In genomic region chr7:121411597-121411979, GRCh38 we compare ENCODE assay signal across 14 cellular contexts. TPM values are rescaled to one million over a fixed set of nuclear protein-coding genes. Genes with fewer than 3 reads are reported as not detected.
A peak's percentile ranks its signal among the peaks of the same experiment; 100 is the strongest.
DNase-seq lines count a peak whose midpoint lies in the region; ATAC-seq and TF ChIP-seq lines count a peak whose summit lies in the region.
"Had no signal": no experiment of that assay in that cellular context is flagged by ENCODE, and none has a peak within 500 bp of the region (broad histone marks: within the 10 kb centered on the region; RNA-seq: fewer than 3 reads in every experiment).

No MANE protein-coding gene starts in this region.

- H3K79me2 ChIP-seq in SK-N-SH (ENCODE audit: insufficient read depth): no peaks in the 10 kb centered on the region

- H3K9ac ChIP-seq in SK-N-SH: no peak overlapping the region
- H3K9ac ChIP-seq: GM23248 had no signal

- POLR2A ChIA-PET in SK-N-SH (lab: Yijun Ruan, JAX): no interaction called here

- DNase-seq in SK-N-SH: peak; percentile 28
- no peak for DNase-seq in activated CD4-positive, CD25-positive, alpha-beta regulatory T cell (lab: John Stamatoyannopoulos, UW)
- no peak for DNase-seq in central memory CD4-positive, alpha-beta T cell
- DNase-seq: C1 segment of cervical spinal cord; Caco-2; CD4-positive, alpha-beta memory T cell; DMS153; DND-41; GM23248; H9; HFFc6 had no signal

- H3K27ac ChIP-seq in SK-N-SH (ENCODE audit: low read depth in 2 of 2, low read length in 1 of 2): no peak overlapping the region
- H3K27ac ChIP-seq: GM23248 had no signal

- H4K20me1 ChIP-seq in SK-N-SH (ENCODE audit: insufficient read depth): no peaks in the 10 kb centered on the region

- 17% methylated on average over 3 of the region's 3 CpGs for WGBS in SK-N-SH (ENCODE audit: low lambda C conversion rate)

- H3K9me3 ChIP-seq in SK-N-SH: no peaks in the 10 kb centered on the region
- H3K9me3 ChIP-seq: Caco-2 had no signal

- no peaks in the 10 kb centered on the region for H3K9me3 Mint-ChIP-seq in stimulated activated memory B cell treated with anti-CD40 and anti-IgM and Interleukin-4, amounts not matched to agents 10 μg/mL and 1 μg/mL and 100 μg/mL, for 72 hours
- H3K9me3 Mint-ChIP-seq: HFFc6 had no signal

- H2AFZ ChIP-seq in SK-N-SH (ENCODE audit: low read depth): no peak overlapping the region
- H2AFZ ChIP-seq: GM23248 had no signal

- H3K9me2 ChIP-seq in SK-N-SH: no peaks in the 10 kb centered on the region

- H3K4me1 ChIP-seq in SK-N-SH (ENCODE audit: control insufficient read depth in 1 of 2, insufficient read depth in 2 of 2, low read depth in 1 of 2, low read length in 1 of 2): 0 out of 4 replicates have a peak, but pooled peaks cover 0 to 2% of the 10 kb centered on the region in 2 experiments

- no peak for TF ChIP-seq RAD21 in SK-N-SH (IDR thresholded peaks at IDR 0.05; ENCODE audit: low read length)

- CTCF ChIA-PET in SK-N-SH (lab: Yijun Ruan, JAX): interaction anchor here (2.8 kb wide), 1 partner anchor 15 kb away, joined by 19 read pairs; the partner anchor contains the start of gene FAM3C

- no peak for TF ChIP-seq CTCF in SK-N-SH (IDR thresholded peaks at IDR 0.05)

- peaks cover 17% of the 10 kb centered on the region for H3K4me1 Mint-ChIP-seq in stimulated activated memory B cell treated with anti-CD40 and anti-IgM and Interleukin-4, amounts not matched to agents 10 μg/mL and 1 μg/mL and 100 μg/mL, for 72 hours

- H3K4me3 Mint-ChIP-seq in stimulated activated memory B cell treated with anti-CD40 and anti-IgM and Interleukin-4, amounts not matched to agents 10 μg/mL and 1 μg/mL and 100 μg/mL, for 72 hours: no peak overlapping the region
- H3K4me3 Mint-ChIP-seq: CD4-positive, alpha-beta memory T cell; H9; HFFc6 had no signal

- TF ChIP-seq EP300 in SK-N-SH (IDR thresholded peaks at IDR 0.05; ENCODE audit: borderline replicate concordance in 1 of 2, low read depth in 1 of 2, low read length in 1 of 2): 0 out of 4 replicates have a peak, but pooled peaks of 1 of the 2 experiments have one; percentile 27

- peak overlapping the region; percentile 64 for H3K27ac Mint-ChIP-seq in stimulated activated memory B cell treated with anti-CD40 and anti-IgM and Interleukin-4, amounts not matched to agents 10 μg/mL and 1 μg/mL and 100 μg/mL, for 72 hours
- H3K27ac Mint-ChIP-seq: CD4-positive, alpha-beta memory T cell; H9; HFFc6 had no signal

- no peaks in the 10 kb centered on the region for H3K36me3 Mint-ChIP-seq in stimulated activated memory B cell treated with anti-CD40 and anti-IgM and Interleukin-4, amounts not matched to agents 10 μg/mL and 1 μg/mL and 100 μg/mL, for 72 hours
- H3K36me3 Mint-ChIP-seq: CD4-positive, alpha-beta memory T cell had no signal

- H3K4me3 ChIP-seq in SK-N-SH (ENCODE audit: low read depth in 2 of 2, low read length in 1 of 2): no peak overlapping the region
- H3K4me3 ChIP-seq: GM23248 had no signal

- ATAC-seq in HG02798 (IDR thresholded peaks at IDR 0.05; ENCODE audit: poor library complexity, unreplicated experiment) (peak; percentile 15), GM18519 (IDR thresholded peaks at IDR 0.05; ENCODE audit: low FRiP score, unreplicated experiment) (no peak)
- ATAC-seq in stimulated activated memory B cell treated with anti-CD40 and anti-IgM and Interleukin-4, amounts not matched to agents 10 μg/mL and 1 μg/mL and 100 μg/mL, for 72 hours: no peak

- H3K27me3 ChIP-seq in SK-N-SH (ENCODE audit: insufficient read depth): no peaks in the 10 kb centered on the region

- H3K4me2 ChIP-seq in SK-N-SH: no peak overlapping the region

- H3K36me3 ChIP-seq in SK-N-SH (replicated peaks in 1 of 2; ENCODE audit: control insufficient read depth in 1 of 2, insufficient read depth in 2 of 2, low read length in 1 of 2): no peaks in the 10 kb centered on the region

- H3F3A ChIP-seq in SK-N-SH (replicated peaks; ENCODE audit: insufficient read depth): no peaks in the 10 kb centered on the region

- H3K27me3 Mint-ChIP-seq in stimulated activated memory B cell treated with anti-CD40 and anti-IgM and Interleukin-4, amounts not matched to agents 10 μg/mL and 1 μg/mL and 100 μg/mL, for 72 hours: no peaks in the 10 kb centered on the region

TF ChIP-seq in SK-N-SH, 30 proteins besides CTCF, POLR2A, EP300 and RAD21:
- TF ChIP-seq FOSL2 (IDR thresholded peaks at IDR 0.05; ENCODE audit: borderline replicate concordance, low read depth): no peak
- peak; percentile 29; the same call in 1 of the 2 replicates for TF ChIP-seq GATA2 (CRISPR knock-in tag; IDR thresholded peaks at IDR 0.05)
TF ChIP-seq in SK-N-SH: peak in this region for 1.

RNA-seq across cellular contexts. Expression of gene FAM3C, which starts 15.5 kb away (rescaled TPM):
- polyA plus RNA-seq in SK-N-SH (2012; rRNA removed): 80.0 and 111 TPM in 2 replicates
- polyA plus RNA-seq in SK-N-SH (2012; cell fraction: cytosol; rRNA removed): 150 and 225 TPM in 2 replicates
- polyA plus RNA-seq in SK-N-SH (2012; cell fraction: nucleus; rRNA removed): 26.5 and 70.6 TPM in 2 replicates
